8 cellular contexts compared by ENCODE assay signal in the genomic region with DNA sequence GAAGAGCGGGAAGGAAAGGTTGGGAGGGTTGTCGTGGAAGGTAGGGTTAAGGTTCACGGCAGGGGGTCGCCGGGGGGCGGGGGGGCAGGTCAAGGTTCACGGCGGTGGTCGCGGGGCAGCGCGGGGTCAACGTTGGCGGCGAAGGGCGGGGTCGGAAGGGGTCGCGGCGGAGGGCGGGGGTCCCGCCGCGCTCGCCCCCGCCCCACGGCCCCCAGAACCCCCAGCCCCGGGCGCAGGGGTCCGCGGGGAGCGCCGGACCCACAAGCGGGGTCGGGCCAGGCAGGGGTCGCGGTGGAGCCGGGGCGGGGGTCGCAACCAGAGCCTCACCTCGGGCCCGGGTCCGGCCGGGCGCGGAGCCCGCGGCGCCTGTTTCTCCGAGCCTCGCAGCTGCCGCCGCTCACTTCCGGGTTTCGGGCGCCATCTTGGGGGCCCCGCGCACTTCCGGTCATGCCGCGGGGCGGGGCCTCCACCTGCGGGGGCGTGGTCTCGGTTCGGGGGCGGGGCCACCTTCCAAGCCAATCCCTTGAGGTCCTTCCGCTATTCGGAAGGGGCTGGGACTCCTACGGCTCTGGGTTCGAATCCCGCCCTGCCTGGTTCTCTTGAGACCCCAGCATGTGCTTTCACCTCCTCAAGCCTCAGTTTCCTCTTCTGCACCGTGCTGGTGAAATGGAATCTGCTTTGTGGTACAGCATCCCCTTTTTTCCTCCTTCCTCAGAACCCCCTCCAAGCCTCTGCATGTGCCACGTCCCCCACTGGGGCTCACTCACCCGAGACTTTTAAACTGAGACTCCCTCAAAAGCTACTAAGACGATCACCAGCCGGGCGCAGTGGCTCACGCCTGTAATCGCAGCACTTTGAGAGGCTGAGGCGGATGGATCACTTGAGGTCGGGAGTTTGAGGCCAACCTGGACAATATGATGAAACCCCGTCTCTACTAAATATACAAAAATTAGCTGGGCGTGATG. TPM values are rescaled to one million over a fixed set of nuclear protein-coding genes. Genes with fewer than 3 reads are reported as not detected.
DNase-seq lines count a peak whose midpoint lies in the region; ATAC-seq and TF ChIP-seq lines count a peak whose summit lies in the region.

A gene with protein sequence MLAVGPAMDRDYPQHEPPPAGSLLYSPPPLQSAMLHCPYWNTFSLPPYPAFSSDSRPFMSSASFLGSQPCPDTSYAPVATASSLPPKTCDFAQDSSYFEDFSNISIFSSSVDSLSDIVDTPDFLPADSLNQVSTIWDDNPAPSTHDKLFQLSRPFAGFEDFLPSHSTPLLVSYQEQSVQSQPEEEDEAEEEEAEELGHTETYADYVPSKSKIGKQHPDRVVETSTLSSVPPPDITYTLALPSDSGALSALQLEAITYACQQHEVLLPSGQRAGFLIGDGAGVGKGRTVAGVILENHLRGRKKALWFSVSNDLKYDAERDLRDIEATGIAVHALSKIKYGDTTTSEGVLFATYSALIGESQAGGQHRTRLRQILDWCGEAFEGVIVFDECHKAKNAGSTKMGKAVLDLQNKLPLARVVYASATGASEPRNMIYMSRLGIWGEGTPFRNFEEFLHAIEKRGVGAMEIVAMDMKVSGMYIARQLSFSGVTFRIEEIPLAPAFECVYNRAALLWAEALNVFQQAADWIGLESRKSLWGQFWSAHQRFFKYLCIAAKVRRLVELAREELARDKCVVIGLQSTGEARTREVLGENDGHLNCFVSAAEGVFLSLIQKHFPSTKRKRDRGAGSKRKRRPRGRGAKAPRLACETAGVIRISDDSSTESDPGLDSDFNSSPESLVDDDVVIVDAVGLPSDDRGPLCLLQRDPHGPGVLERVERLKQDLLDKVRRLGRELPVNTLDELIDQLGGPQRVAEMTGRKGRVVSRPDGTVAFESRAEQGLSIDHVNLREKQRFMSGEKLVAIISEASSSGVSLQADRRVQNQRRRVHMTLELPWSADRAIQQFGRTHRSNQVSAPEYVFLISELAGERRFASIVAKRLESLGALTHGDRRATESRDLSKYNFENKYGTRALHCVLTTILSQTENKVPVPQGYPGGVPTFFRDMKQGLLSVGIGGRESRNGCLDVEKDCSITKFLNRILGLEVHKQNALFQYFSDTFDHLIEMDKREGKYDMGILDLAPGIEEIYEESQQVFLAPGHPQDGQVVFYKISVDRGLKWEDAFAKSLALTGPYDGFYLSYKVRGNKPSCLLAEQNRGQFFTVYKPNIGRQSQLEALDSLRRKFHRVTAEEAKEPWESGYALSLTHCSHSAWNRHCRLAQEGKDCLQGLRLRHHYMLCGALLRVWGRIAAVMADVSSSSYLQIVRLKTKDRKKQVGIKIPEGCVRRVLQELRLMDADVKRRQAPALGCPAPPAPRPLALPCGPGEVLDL (N-terminal part only) (minus strand): TSS at position 424 of the 965 bp plus-strand sequence. CDS start 19,992 bp downstream, outside the sequence.

- peaks cover 8% of the 10 kb centered on the region for H3K36me3 Mint-ChIP-seq in activated CD4-positive, alpha-beta T cell treated with anti-CD3 and anti-CD28 coated beads, Interleukin-2, amount 10 ng/mL, durations not matched to agents 7 days and 5 days (ENCODE audit: low read depth)

- peak within 1 kb of the TSS; percentile 90 for H3K4me3 Mint-ChIP-seq in activated CD4-positive, alpha-beta T cell treated with anti-CD3 and anti-CD28 coated beads, Interleukin-2, amount 10 ng/mL, durations not matched to agents 7 days and 5 days

- peak within 1 kb of the TSS; percentile 80 to 94 for H3K9ac ChIP-seq in colonic mucosa (ENCODE audit: low read depth in 2 of 2, low read length in 2 of 2)

- H3K4me1 Mint-ChIP-seq in activated CD4-positive, alpha-beta T cell treated with anti-CD3 and anti-CD28 coated beads, Interleukin-2, amount 10 ng/mL, durations not matched to agents 7 days and 5 days: peaks cover 36% of the 10 kb centered on the region

- no peaks in the 10 kb centered on the region for H3K9me3 Mint-ChIP-seq in activated CD4-positive, alpha-beta T cell treated with anti-CD3 and anti-CD28 coated beads, Interleukin-2, amount 10 ng/mL, durations not matched to agents 7 days and 5 days

- peak; percentile 32 for DNase-seq in NCI-H510A (lab: John Stamatoyannopoulos, UW)
- DNase-seq in activated CD4-positive, alpha-beta T cell treated with anti-CD3 and anti-CD28 coated beads, Interleukin-2, amount 10 ng/mL, durations not matched to agents 7 days and 5 days: peak; percentile 90
- peak; percentile 96 for DNase-seq in colonic mucosa
- peak; percentile 94 for DNase-seq in left kidney (ENCODE audit: low read depth, low spot score)
- DNase-seq in stimulated activated CD4-positive, alpha-beta T cell treated with anti-CD3 and anti-CD28 coated beads, Interleukin-1b, Interleukin-23, amount 100 ng/mL, for 48 hours: peak; percentile 93

- peak within 1 kb of the TSS; percentile 94 for H3K27ac Mint-ChIP-seq in activated CD4-positive, alpha-beta T cell treated with anti-CD3 and anti-CD28 coated beads, Interleukin-2, amount 10 ng/mL, durations not matched to agents 7 days and 5 days

- H3K4me1 ChIP-seq in colonic mucosa: peaks cover 13% of the 10 kb centered on the region

- H3K4me3 ChIP-seq in colonic mucosa: peak within 1 kb of the TSS; percentile 90

- POLR2A ChIA-PET in activated CD4-positive, alpha-beta T cell treated with anti-CD3 and anti-CD28 coated beads, Interleukin-2, amount 10 ng/mL, durations not matched to agents 7 days and 5 days (lab: Charles Lee): no interaction called here

- no peaks in the 10 kb centered on the region for H3K27me3 ChIP-seq in colonic mucosa

- H3K27me3 Mint-ChIP-seq in activated CD4-positive, alpha-beta T cell treated with anti-CD3 and anti-CD28 coated beads, Interleukin-2, amount 10 ng/mL, durations not matched to agents 7 days and 5 days: no peaks in the 10 kb centered on the region

- H3K27ac ChIP-seq in colonic mucosa: peak within 1 kb of the TSS; percentile 94

- TF ChIP-seq POLR2A in GM10847 (IDR thresholded peaks at IDR 0.05; ENCODE audit: extremely low read depth, insufficient read length): peak; percentile 89

- no peaks in the 10 kb centered on the region for H3K9me3 ChIP-seq in colonic mucosa

- CTCF ChIA-PET in activated CD4-positive, alpha-beta T cell treated with anti-CD3 and anti-CD28 coated beads, Interleukin-2, amount 10 ng/mL, durations not matched to agents 7 days and 5 days (lab: Charles Lee): interaction anchor here (0.6 to 1.2 kb wide), 3 partner anchors 60 to 765 kb away, joined by 3 to 5 read pairs (median 3); no protein-coding TSS in a partner anchor

- H3K36me3 ChIP-seq in colonic mucosa: no peaks in the 10 kb centered on the region

- intact Hi-C loops in colonic mucosa (cut with DNase I): no loop called here

- peak; percentile 61 for ATAC-seq in HG03139 (IDR thresholded peaks at IDR 0.05; ENCODE audit: unreplicated experiment)
- ATAC-seq in GM21723 (IDR thresholded peaks at IDR 0.05; ENCODE audit: unreplicated experiment): no peak

- no peak for TF ChIP-seq CTCF in colonic mucosa (IDR thresholded peaks at IDR 0.05)

RNA-seq across cellular contexts. Expression of the gene that starts here (rescaled TPM):
- total RNA-seq in activated CD4-positive, alpha-beta T cell treated with anti-CD3 and anti-CD28 coated beads, Interleukin-2, amount 10 ng/mL, durations not matched to agents 7 days and 5 days: 10 to 100 TPM; 84.7 to 91.7 TPM
- 10 to 100 TPM; 65.5 to 77.1 TPM for total RNA-seq in colonic mucosa

Comparison
In these comparisons a context has a peak if more than half of its experiments do, and no peak if none do; other contexts are left out.
1. DNase-seq: peak in every context shown above with its lines; median percentile 96 in colonic mucosa; 94 in left kidney; 93 in stimulated activated CD4-positive, alpha-beta T cell treated with anti-CD3 and anti-CD28 coated beads, Interleukin-1b, Interleukin-23, amount 100 ng/mL, for 48 hours; 90 in activated CD4-positive, alpha-beta T cell treated with anti-CD3 and anti-CD28 coated beads, Interleukin-2, amount 10 ng/mL, durations not matched to agents 7 days and 5 days; 32 in NCI-H510A.